ENCODE assay signal across 29 cellular contexts in the genomic region with DNA sequence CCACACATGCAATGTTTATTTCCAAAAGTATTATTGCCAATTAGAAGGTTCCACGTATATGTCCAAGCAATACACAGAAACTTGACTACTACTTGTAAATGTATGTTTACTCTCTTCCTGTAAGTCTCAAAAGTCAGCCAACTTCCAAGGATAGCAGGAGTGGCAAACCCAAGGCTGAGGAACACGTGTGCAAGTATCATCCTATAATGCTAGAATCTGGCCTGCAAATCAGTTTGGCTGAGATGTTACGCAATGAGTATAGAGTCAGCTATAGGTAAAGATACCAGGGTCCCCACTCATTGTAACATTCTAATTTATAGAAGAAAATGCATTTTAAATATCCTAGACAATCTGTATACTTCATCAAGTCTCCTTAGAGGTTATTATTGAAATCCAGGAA.
"Had no signal": no experiment of that assay in that cellular context is flagged by ENCODE, and none has a peak within 500 bp of the region (broad histone marks: within the 10 kb centered on the region; RNA-seq: fewer than 3 reads in every experiment).

No MANE protein-coding gene starts in this region.

- H3K9me3 Mint-ChIP-seq: activated B cell treated with CpG ODN at 0.5 μM for 24 hours; activated CD4-positive, alpha-beta T cell treated with anti-CD3 and anti-CD28 coated beads, Interleukin-2, amount 10 ng/mL, durations not matched to agents 24 days and 14 days; activated naive CD4-positive, alpha-beta T cell treated with anti-CD3 and anti-CD28 coated beads, Interleukin-2, amount 50 U/mL, for 72 hours; activated naive CD8-positive, alpha-beta T cell treated with anti-CD3 and anti-CD28 coated beads, Interleukin-2, amount 50 U/mL, for 24 hours; activated T-cell treated with anti-CD3 and anti-CD28 coated beads, Interleukin-2, amount 50 U/mL, for 4 hours; central memory CD8-positive, alpha-beta T cell; T-helper 1 cell treated with Interleukin-12 subunit alpha and Interleukin-12 subunit beta and Interleukin-4 antibody, amounts not matched to agents 30 μg/mL and 1 μg/mL, for 36 hours had no signal

- H3K36me3 Mint-ChIP-seq: activated CD8-positive, alpha-beta memory T cell treated with anti-CD3 and anti-CD28 coated beads, Interleukin-2, amount 10 ng/mL, durations not matched to agents 7 days and 5 days; activated naive CD4-positive, alpha-beta T cell treated with anti-CD3 and anti-CD28 coated beads, Interleukin-2, amount 50 U/mL, for 72 hours had no signal

- DNase-seq: activated B cell treated with CpG ODN at 0.5 μM for 24 hours; activated CD4-positive, alpha-beta T cell treated with anti-CD3 and anti-CD28 coated beads for 1 hour; activated CD4-positive, alpha-beta T cell treated with anti-CD3 and anti-CD28 coated beads, Interleukin-2, amount 10 ng/mL, durations not matched to agents 24 days and 14 days; activated CD4-positive, alpha-beta T cell treated with anti-CD3 and anti-CD28 coated beads, Interleukin-2, amount 50 U/mL, for 48 hours; activated CD8-positive, alpha-beta memory T cell treated with anti-CD3 and anti-CD28 coated beads, Interleukin-2, amount 10 ng/mL, durations not matched to agents 7 days and 5 days; activated effector memory CD4-positive, alpha-beta T cell treated with anti-CD3 and anti-CD28 coated beads, Interleukin-2, amount 50 U/mL, for 16 hours; activated naive CD4-positive, alpha-beta T cell treated with Interleukin-2 at 50 U/mL for 16 hours; activated naive CD8-positive, alpha-beta T cell treated with anti-CD3 and anti-CD28 coated beads, Interleukin-2, amount 50 U/mL, for 24 hours; activated T-cell treated with anti-CD3 and anti-CD28 coated beads, Interleukin-2, amount 50 U/mL, for 4 hours; amniotic stem cell; body of pancreas; NCI-H1092; NCI-H1417 treated with DMSO at 0.1 percent for 48 hours; NCI-H1694; NCI-H2029; NCI-H2107; NCI-H2171 treated with DMSO at 0.1 percent for 48 hours; NCI-H226; NCI-H526; NCI-H82; OCI-M1; Peyer's patch; Right ventricle myocardium superior; SJCRH30 had no signal

- H3K4me3 Mint-ChIP-seq: activated B cell treated with CpG ODN at 0.5 μM for 24 hours; activated CD4-positive, alpha-beta T cell treated with anti-CD3 and anti-CD28 coated beads, Interleukin-2, amount 10 ng/mL, durations not matched to agents 24 days and 14 days; activated CD8-positive, alpha-beta memory T cell treated with anti-CD3 and anti-CD28 coated beads, Interleukin-2, amount 10 ng/mL, durations not matched to agents 7 days and 5 days; activated naive CD8-positive, alpha-beta T cell treated with anti-CD3 and anti-CD28 coated beads, Interleukin-2, amount 50 U/mL, for 24 hours; activated T-cell treated with anti-CD3 and anti-CD28 coated beads, Interleukin-2, amount 50 U/mL, for 4 hours; central memory CD8-positive, alpha-beta T cell; T-helper 1 cell treated with Interleukin-12 subunit alpha and Interleukin-12 subunit beta and Interleukin-4 antibody, amounts not matched to agents 30 μg/mL and 1 μg/mL, for 36 hours had no signal

- H3K27ac ChIP-seq: ascending aorta, body of pancreas, Peyer's patch, RWPE1, SJCRH30 had no signal

- H3K27me3 Mint-ChIP-seq: activated B cell treated with CpG ODN at 0.5 μM for 24 hours; central memory CD8-positive, alpha-beta T cell had no signal

- H3K27ac Mint-ChIP-seq: activated B cell treated with CpG ODN at 0.5 μM for 24 hours; activated CD4-positive, alpha-beta T cell treated with anti-CD3 and anti-CD28 coated beads, Interleukin-2, amount 10 ng/mL, durations not matched to agents 24 days and 14 days; activated CD8-positive, alpha-beta memory T cell treated with anti-CD3 and anti-CD28 coated beads, Interleukin-2, amount 10 ng/mL, durations not matched to agents 7 days and 5 days; activated naive CD4-positive, alpha-beta T cell treated with anti-CD3 and anti-CD28 coated beads, Interleukin-2, amount 50 U/mL, for 72 hours; activated naive CD8-positive, alpha-beta T cell treated with anti-CD3 and anti-CD28 coated beads, Interleukin-2, amount 50 U/mL, for 24 hours; T-helper 1 cell treated with Interleukin-12 subunit alpha and Interleukin-12 subunit beta and Interleukin-4 antibody, amounts not matched to agents 30 μg/mL and 1 μg/mL, for 36 hours had no signal
